ENCODE assay signal across 14 cellular contexts in the genomic region with DNA sequence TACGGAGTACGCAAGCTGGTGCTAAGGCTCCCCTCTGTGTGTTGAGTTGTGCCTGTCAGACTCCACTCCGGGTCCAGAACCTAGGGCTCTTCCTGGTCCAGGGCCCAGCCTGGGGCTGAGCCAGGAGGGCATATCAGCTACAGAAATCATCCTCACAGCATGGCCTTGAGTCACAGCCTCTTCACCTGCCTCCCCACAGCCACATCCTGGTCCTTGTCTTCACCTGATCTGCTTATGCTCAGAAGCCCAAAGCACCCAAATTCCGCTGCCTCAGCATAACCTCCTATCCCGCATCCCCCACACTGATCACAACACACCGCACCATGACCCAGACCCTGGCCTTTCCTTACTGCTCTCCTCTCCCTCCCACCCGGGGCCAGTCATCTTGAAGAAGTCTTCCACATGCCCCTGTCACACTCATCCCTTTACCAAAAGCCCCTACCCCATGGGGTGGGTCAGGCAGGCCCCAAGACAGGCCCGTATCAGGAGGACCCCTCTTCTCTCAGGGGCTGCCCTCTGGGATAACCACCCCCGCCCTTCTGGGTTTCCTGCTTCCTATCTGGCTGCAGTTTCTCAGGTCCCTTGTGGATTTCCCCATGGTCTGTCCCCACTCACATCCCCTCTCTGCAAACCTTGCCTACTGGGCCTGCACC. TPM values are rescaled to one million over a fixed set of nuclear protein-coding genes. Genes with fewer than 3 reads are reported as not detected.
DNase-seq lines count a peak whose midpoint lies in the region; ATAC-seq and TF ChIP-seq lines count a peak whose summit lies in the region.
"Had no signal": no experiment of that assay in that cellular context is flagged by ENCODE, and none has a peak within 500 bp of the region (broad histone marks: within the 10 kb centered on the region; RNA-seq: fewer than 3 reads in every experiment).

No MANE protein-coding gene starts in this region.

- no peaks in the 10 kb centered on the region for H3K36me3 ChIP-seq in heart left ventricle
- H3K36me3 ChIP-seq in lower lobe of right lung, result no peaks in the 10 kb centered on the region
- H3K36me3 ChIP-seq in vagina, result no peaks in the 10 kb centered on the region

- peaks cover 70% of the 10 kb centered on the region for H3K4me1 Mint-ChIP-seq in activated T-helper 2 cell treated with anti-CD3 and anti-CD28 coated beads, Interferon-gamma antibody, Interleukin-2, Interleukin-4, amounts not matched to agents 10 μg/mL and 5 μg/mL and 100 μg/mL, durations not matched to agents 14 hours and 24 hours and 36 hours (ENCODE audit: low read depth)

- intact Hi-C loops in heart left ventricle (cut with DNase I) (no loop called here), Right ventricle myocardium inferior (cut with DNase I) (no loop called here), lower lobe of right lung (cut with DNase I) (no loop called here), vagina (cut with DNase I) (no loop called here)
- intact Hi-C loops in activated T-helper 2 cell treated with anti-CD3 and anti-CD28 coated beads, Interferon-gamma antibody, Interleukin-2, Interleukin-4, amounts not matched to agents 10 μg/mL and 5 μg/mL and 100 μg/mL, durations not matched to agents 14 hours and 24 hours and 36 hours (cut with micrococcal nuclease), result no loop called here

- no peak overlapping the region for H3K4me3 ChIP-seq in heart left ventricle
- H3K4me3 ChIP-seq in lower lobe of right lung, result no peak overlapping the region
- no peak overlapping the region for H3K4me3 ChIP-seq in vagina
- H3K4me3 ChIP-seq: psoas muscle had no signal

- DNase-seq in heart left ventricle, result peak in 4 of 5 donors; percentile 3 to 28 (median 14)
- DNase-seq in Right ventricle myocardium inferior (ENCODE audit: missing footprints), result no peak
- DNase-seq in activated T-helper 2 cell treated with anti-CD3 and anti-CD28 coated beads, Interferon-gamma antibody, Interleukin-2, Interleukin-4, amounts not matched to agents 10 μg/mL and 5 μg/mL and 100 μg/mL, durations not matched to agents 14 hours and 24 hours and 36 hours (ENCODE audit: low spot score), result peak; percentile 34
- DNase-seq in lower lobe of right lung, result peak; percentile 36
- DNase-seq in vagina (ENCODE audit: extremely low spot score in 2 of 2), result peak; percentile 76 to 91
- no peak for DNase-seq in GM19238 (ENCODE audit: insufficient read length, low spot score)
- no peak for DNase-seq in NCI-H226
- DNase-seq: foreskin fibroblast, HCEC 1CT, left colon had no signal

- peak overlapping the region; percentile 73 for H3K27ac Mint-ChIP-seq in activated T-helper 2 cell treated with anti-CD3 and anti-CD28 coated beads, Interferon-gamma antibody, Interleukin-2, Interleukin-4, amounts not matched to agents 10 μg/mL and 5 μg/mL and 100 μg/mL, durations not matched to agents 14 hours and 24 hours and 36 hours

- no peak overlapping the region for H3K4me3 Mint-ChIP-seq in activated T-helper 2 cell treated with anti-CD3 and anti-CD28 coated beads, Interferon-gamma antibody, Interleukin-2, Interleukin-4, amounts not matched to agents 10 μg/mL and 5 μg/mL and 100 μg/mL, durations not matched to agents 14 hours and 24 hours and 36 hours (ENCODE audit: low read depth)

- H3K9me3 Mint-ChIP-seq in activated T-helper 2 cell treated with anti-CD3 and anti-CD28 coated beads, Interferon-gamma antibody, Interleukin-2, Interleukin-4, amounts not matched to agents 10 μg/mL and 5 μg/mL and 100 μg/mL, durations not matched to agents 14 hours and 24 hours and 36 hours, result no peaks in the 10 kb centered on the region

- no peaks in the 10 kb centered on the region for H3K9me3 ChIP-seq in heart left ventricle
- H3K9me3 ChIP-seq in lower lobe of right lung, result no peaks in the 10 kb centered on the region
- H3K9me3 ChIP-seq in vagina, result no peaks in the 10 kb centered on the region
- H3K9me3 ChIP-seq: psoas muscle had no signal

- TF ChIP-seq CTCF in heart left ventricle (IDR thresholded peaks at IDR 0.05) (no peak), lower lobe of right lung (IDR thresholded peaks at IDR 0.05) (no peak), vagina (IDR thresholded peaks at IDR 0.05) (no peak)

- no peaks in the 10 kb centered on the region for H3K27me3 Mint-ChIP-seq in activated T-helper 2 cell treated with anti-CD3 and anti-CD28 coated beads, Interferon-gamma antibody, Interleukin-2, Interleukin-4, amounts not matched to agents 10 μg/mL and 5 μg/mL and 100 μg/mL, durations not matched to agents 14 hours and 24 hours and 36 hours (ENCODE audit: low read depth)

- no peak for TF ChIP-seq POLR2A in heart left ventricle (IDR thresholded peaks at IDR 0.05)
- TF ChIP-seq POLR2A in vagina (IDR thresholded peaks at IDR 0.05), result no peak

- H3K4me1 ChIP-seq in heart left ventricle (no peaks in the 10 kb centered on the region), lower lobe of right lung (no peaks in the 10 kb centered on the region), vagina (no peaks in the 10 kb centered on the region)
- H3K4me1 ChIP-seq: psoas muscle had no signal

- WGBS in heart left ventricle, 4 donors, result 78 to 87% (median 81%) methylated on average over 9 of the region's 9 CpGs

- H3K27ac ChIP-seq in heart left ventricle, result no peak overlapping the region
- no peak overlapping the region for H3K27ac ChIP-seq in lower lobe of right lung
- H3K27ac ChIP-seq in vagina, result no peak overlapping the region
- H3K27ac ChIP-seq: psoas muscle had no signal

- ATAC-seq in heart left ventricle (no peak), Right ventricle myocardium inferior (no peak), lower lobe of right lung (no peak), HG03571 (IDR thresholded peaks at IDR 0.05; ENCODE audit: unreplicated experiment) (no peak)
- ATAC-seq: left colon, psoas muscle had no signal

- H3K27me3 ChIP-seq in heart left ventricle, result no peaks in the 10 kb centered on the region
- H3K27me3 ChIP-seq in lower lobe of right lung (ENCODE audit: low read depth), result no peaks in the 10 kb centered on the region
- no peaks in the 10 kb centered on the region for H3K27me3 ChIP-seq in vagina

- no peaks in the 10 kb centered on the region for H3K36me3 Mint-ChIP-seq in activated T-helper 2 cell treated with anti-CD3 and anti-CD28 coated beads, Interferon-gamma antibody, Interleukin-2, Interleukin-4, amounts not matched to agents 10 μg/mL and 5 μg/mL and 100 μg/mL, durations not matched to agents 14 hours and 24 hours and 36 hours (ENCODE audit: low read depth)

RNA-seq across cellular contexts. Expression of a gene that starts 1.3 kb away (rescaled TPM):
- total RNA-seq in heart left ventricle (not detected), Right ventricle myocardium inferior (not detected), lower lobe of right lung (not detected), vagina (not detected)
- polyA plus RNA-seq in heart left ventricle, result not detected
- total RNA-seq in activated T-helper 2 cell treated with anti-CD3 and anti-CD28 coated beads, Interferon-gamma antibody, Interleukin-2, Interleukin-4, amounts not matched to agents 10 μg/mL and 5 μg/mL and 100 μg/mL, durations not matched to agents 14 hours and 24 hours and 36 hours, result 140 and 142 TPM in 2 replicates
- total RNA-seq: left colon, M059J, psoas muscle, SK-MEL-5 had no signal
- polyA plus RNA-seq: psoas muscle had no signal

RNA-seq across cellular contexts. Expression of a gene that starts 14.4 kb away (rescaled TPM):
- under 1 TPM in 1 of 9 donors, not detected in 8; 0.67 TPM for total RNA-seq in heart left ventricle
- not detected for polyA plus RNA-seq in heart left ventricle
- not detected for total RNA-seq in Right ventricle myocardium inferior
- 764 and 772 TPM in 2 replicates for total RNA-seq in activated T-helper 2 cell treated with anti-CD3 and anti-CD28 coated beads, Interferon-gamma antibody, Interleukin-2, Interleukin-4, amounts not matched to agents 10 μg/mL and 5 μg/mL and 100 μg/mL, durations not matched to agents 14 hours and 24 hours and 36 hours
- total RNA-seq in lower lobe of right lung, result 3.9 TPM
- total RNA-seq in vagina, result not detected
- total RNA-seq: left colon, psoas muscle, SK-MEL-5 had no signal

RNA-seq across cellular contexts. Expression of a gene that starts 47.7 kb away (rescaled TPM):
- total RNA-seq in heart left ventricle (1 to 10 TPM in 5 of 9 donors, under 1 TPM in 4; 0.53 to 3.8 (median 2.1) TPM), Right ventricle myocardium inferior (3.4 TPM), lower lobe of right lung (0.59 TPM), vagina (0.49 TPM)
- 1 to 10 TPM in 1 of 2 donors, under 1 TPM in 1; 0.33 to 3.2 TPM for polyA plus RNA-seq in heart left ventricle
- 27.7 and 34.0 TPM in 2 replicates for total RNA-seq in activated T-helper 2 cell treated with anti-CD3 and anti-CD28 coated beads, Interferon-gamma antibody, Interleukin-2, Interleukin-4, amounts not matched to agents 10 μg/mL and 5 μg/mL and 100 μg/mL, durations not matched to agents 14 hours and 24 hours and 36 hours
- total RNA-seq: M059J had no signal

Comparison
In these comparisons a context has a peak if more than half of its experiments do, and no peak if none do; other contexts are left out.
1. DNase-seq: peak in heart left ventricle (4 of 5), activated T-helper 2 cell treated with anti-CD3 and anti-CD28 coated beads, Interferon-gamma antibody, Interleukin-2, Interleukin-4, amounts not matched to agents 10 μg/mL and 5 μg/mL and 100 μg/mL, durations not matched to agents 14 hours and 24 hours and 36 hours (single experiment), lower lobe of right lung (single experiment) and vagina (2 of 2); none in Right ventricle myocardium inferior (single experiment), GM19238 (single experiment) and NCI-H226 (single experiment).
2. RNA of a gene that starts 1.3 kb away (total RNA-seq): 140 to 142 TPM in activated T-helper 2 cell treated with anti-CD3 and anti-CD28 coated beads, Interferon-gamma antibody, Interleukin-2, Interleukin-4, amounts not matched to agents 10 μg/mL and 5 μg/mL and 100 μg/mL, durations not matched to agents 14 hours and 24 hours and 36 hours; not detected in heart left ventricle, not detected in Right ventricle myocardium inferior (single experiment), not detected in lower lobe of right lung (single experiment) and not detected in vagina (single experiment); every median in the first group is over 100 times any median in the second.
3. RNA of a gene that starts 14.4 kb away (total RNA-seq): 764 to 772 TPM in activated T-helper 2 cell treated with anti-CD3 and anti-CD28 coated beads, Interferon-gamma antibody, Interleukin-2, Interleukin-4, amounts not matched to agents 10 μg/mL and 5 μg/mL and 100 μg/mL, durations not matched to agents 14 hours and 24 hours and 36 hours; 3.9 TPM in lower lobe of right lung (single experiment), 0.67 TPM in heart left ventricle, not detected in Right ventricle myocardium inferior (single experiment) and not detected in vagina (single experiment); every median in the first group is over 100 times any median in the second.